In genomic region chr10:3125527-3126170, GRCh38 we compare ENCODE assay signal across 21 cellular contexts.
"Had no signal": no experiment of that assay in that cellular context is flagged by ENCODE, and none has a peak within 500 bp of the region (broad histone marks: within the 10 kb centered on the region; RNA-seq: fewer than 3 reads in every experiment).

No MANE protein-coding gene starts in this region.

- H3K27ac ChIP-seq: coronary artery, neural progenitor cell, stomach, vagina had no signal

- H3K4me1 Mint-ChIP-seq: activated CD4-positive, alpha-beta T cell treated with anti-CD3 and anti-CD28 coated beads for 36 hours; activated naive CD8-positive, alpha-beta T cell treated with anti-CD3 and anti-CD28 coated beads for 36 hours; central memory CD8-positive, alpha-beta T cell; naive B cell had no signal

- H3K27ac Mint-ChIP-seq: activated CD4-positive, alpha-beta T cell treated with anti-CD3 and anti-CD28 coated beads for 36 hours; activated naive CD8-positive, alpha-beta T cell treated with anti-CD3 and anti-CD28 coated beads for 36 hours; activated T-helper 1 cell treated with anti-CD3 and anti-CD28 coated beads, Interleukin-12 subunit alpha, Interleukin-12 subunit beta, Interleukin-2, Interleukin-4 antibody, amounts not matched to agents 30 ng/mL and 10 ng/mL and 1 ng/mL, durations not matched to agents 14 hours and 24 hours and 36 hours; naive B cell had no signal

- H3K36me3 ChIP-seq: neural progenitor cell had no signal

- H3K4me3 ChIP-seq: body of pancreas, coronary artery, gastroesophageal sphincter, heart left ventricle, mucosa of descending colon, neural progenitor cell, pancreas, stomach, vagina had no signal

- H3K9me3 Mint-ChIP-seq: activated naive CD8-positive, alpha-beta T cell treated with anti-CD3 and anti-CD28 coated beads for 36 hours; activated T-helper 1 cell treated with anti-CD3 and anti-CD28 coated beads, Interleukin-12 subunit alpha, Interleukin-12 subunit beta, Interleukin-2, Interleukin-4 antibody, amounts not matched to agents 30 ng/mL and 10 ng/mL and 1 ng/mL, durations not matched to agents 14 hours and 24 hours and 36 hours; central memory CD8-positive, alpha-beta T cell; neural progenitor cell had no signal

- H3K4me3 Mint-ChIP-seq: activated CD4-positive, alpha-beta T cell treated with anti-CD3 and anti-CD28 coated beads for 36 hours; activated naive CD8-positive, alpha-beta T cell treated with anti-CD3 and anti-CD28 coated beads for 36 hours; activated T-helper 1 cell treated with anti-CD3 and anti-CD28 coated beads, Interleukin-12 subunit alpha, Interleukin-12 subunit beta, Interleukin-2, Interleukin-4 antibody, amounts not matched to agents 30 ng/mL and 10 ng/mL and 1 ng/mL, durations not matched to agents 14 hours and 24 hours and 36 hours; central memory CD8-positive, alpha-beta T cell; naive B cell; neural progenitor cell had no signal

- H3K27me3 ChIP-seq: body of pancreas, gastroesophageal sphincter, heart left ventricle, neural progenitor cell, pancreas, stomach, vagina had no signal

- H3K9ac ChIP-seq: neural progenitor cell had no signal

- FAIRE-seq: pancreas had no signal

- H3K4me2 ChIP-seq: neural progenitor cell had no signal

- H3K27me3 Mint-ChIP-seq: activated CD4-positive, alpha-beta T cell treated with anti-CD3 and anti-CD28 coated beads for 36 hours; activated naive CD8-positive, alpha-beta T cell treated with anti-CD3 and anti-CD28 coated beads for 36 hours; central memory CD8-positive, alpha-beta T cell; naive B cell had no signal

- H3K9me3 ChIP-seq: gastroesophageal sphincter, heart left ventricle, pancreas, vagina had no signal

- DNase-seq: activated CD4-positive, alpha-beta T cell treated with anti-CD3 and anti-CD28 coated beads for 36 hours; activated CD4-positive, alpha-beta T cell treated with anti-CD3 and anti-CD28 coated beads, Interleukin-2, amount 50 U/mL, for 48 hours; activated naive CD8-positive, alpha-beta T cell treated with anti-CD3 and anti-CD28 coated beads for 36 hours; activated T-cell treated with anti-CD3 and anti-CD28 coated beads for 4 hours; body of pancreas; effector CD4-positive, alpha-beta T cell; kidney glomerular epithelial cell; left ventricle myocardium superior; naive B cell; pancreas; stimulated activated CD4-positive, alpha-beta T cell treated with anti-CD3 and anti-CD28 coated beads, Interleukin-2, amount 100 ng/mL, for 24 hours; stomach; T-helper 2 cell had no signal

- H2AFZ ChIP-seq: neural progenitor cell had no signal
